ENCODE assay signal across 16 cellular contexts in genomic region chr22:40473703-40474102, GRCh38.
DNase-seq lines count a peak whose midpoint lies in the region; ATAC-seq, FAIRE-seq and TF ChIP-seq lines count a peak whose summit lies in the region.
"Had no signal": no experiment of that assay in that cellular context is flagged by ENCODE, and none has a peak within 500 bp of the region (broad histone marks: within the 10 kb centered on the region; RNA-seq: fewer than 3 reads in every experiment).

No MANE protein-coding gene starts in this region.

- intact Hi-C loops in OCI-LY7 (cut with micrococcal nuclease; ENCODE audit: unreplicated experiment): no loop called here
- intact Hi-C loops in Right ventricle myocardium superior (cut with DNase I): no loop called here

- CTCF ChIA-PET in OCI-LY7 (lab: Charles Lee; ENCODE audit: unreplicated experiment): no interaction called here

- no peaks in the 10 kb centered on the region for H3K9me3 ChIP-seq in OCI-LY7 (ENCODE audit: low read length)
- H3K9me3 ChIP-seq: BLaER1 treated with 17β-estradiol and CSF1 and Interleukin-3, amounts not matched to agents 10 nM and 100 nM; HAP-1 had no signal

- no peak overlapping the region for H3K27ac ChIP-seq in OCI-LY7 (ENCODE audit: low read depth, low read length, poor library complexity, severe bottlenecking)
- H3K27ac ChIP-seq: BLaER1 treated with 17β-estradiol and CSF1 and Interleukin-3, amounts not matched to agents 10 nM and 100 nM had no signal

- no peak overlapping the region for H3K4me3 ChIP-seq in OCI-LY7 (ENCODE audit: low read depth, low read length, poor library complexity, severe bottlenecking)
- H3K4me3 ChIP-seq: BLaER1 treated with 17β-estradiol and CSF1 and Interleukin-3, amounts not matched to agents 10 nM and 100 nM; HAP-1; K562 had no signal

- no peak overlapping the region for H3K27ac Mint-ChIP-seq in activated T-cell treated with anti-CD3 and anti-CD28 coated beads, Interleukin-2, amount 50 U/mL, for 72 hours
- H3K27ac Mint-ChIP-seq: B cell; CD8-positive, alpha-beta T cell had no signal

- POLR2A ChIA-PET in OCI-LY7 (lab: Charles Lee): no interaction called here

- H3K36me3 ChIP-seq in OCI-LY7 (ENCODE audit: insufficient read depth, low read length): no peaks in the 10 kb centered on the region
- H3K36me3 ChIP-seq: HAP-1 had no signal

- TF ChIP-seq CTCF in OCI-LY7 (conservative IDR thresholded peaks at IDR 0.05; ENCODE audit: low read length): no peak

- no peak overlapping the region for H3K4me3 Mint-ChIP-seq in activated T-cell treated with anti-CD3 and anti-CD28 coated beads, Interleukin-2, amount 50 U/mL, for 72 hours
- H3K4me3 Mint-ChIP-seq: B cell; CD8-positive, alpha-beta T cell had no signal

- ATAC-seq in activated T-cell treated with anti-CD3 and anti-CD28 coated beads, Interleukin-2, amount 50 U/mL, for 72 hours (replicated peaks in 1 of 2): peak; percentile 46 to 54
- ATAC-seq in HG02938 (IDR thresholded peaks at IDR 0.05; ENCODE audit: unreplicated experiment) (no peak), Right ventricle myocardium superior (ENCODE audit: poor library complexity) (no peak), HG03108 (IDR thresholded peaks at IDR 0.05; ENCODE audit: unreplicated experiment) (no peak)
- ATAC-seq: CD8-positive, alpha-beta T cell; K562 had no signal

- no peak overlapping the region for H2AFZ ChIP-seq in OCI-LY7 (ENCODE audit: low read length)

- peaks cover 34% of the 10 kb centered on the region for H3K4me1 ChIP-seq in OCI-LY7 (ENCODE audit: insufficient read depth, low read length, poor library complexity, severe bottlenecking)

- no peak for TF ChIP-seq POLR2A in GM12891 (IDR thresholded peaks at IDR 0.05; ENCODE audit: low read depth, low read length)

- H3K4me1 Mint-ChIP-seq in activated T-cell treated with anti-CD3 and anti-CD28 coated beads, Interleukin-2, amount 50 U/mL, for 72 hours (ENCODE audit: low read depth): peaks cover 39% of the 10 kb centered on the region

- peak overlapping the region; percentile 49; the same call in 1 of the 2 replicates for H3K4me2 ChIP-seq in OCI-LY7 (ENCODE audit: low read length)
- H3K4me2 ChIP-seq: BLaER1 treated with 17β-estradiol and CSF1 and Interleukin-3, amounts not matched to agents 10 nM and 100 nM had no signal

- no peaks in the 10 kb centered on the region for H3K27me3 Mint-ChIP-seq in activated T-cell treated with anti-CD3 and anti-CD28 coated beads, Interleukin-2, amount 50 U/mL, for 72 hours (ENCODE audit: low read depth)
- H3K27me3 Mint-ChIP-seq: B cell had no signal

- no peak for DNase-seq in activated T-cell treated with anti-CD3 and anti-CD28 coated beads, Interleukin-2, amount 50 U/mL, for 72 hours
- DNase-seq in activated T-cell treated with anti-CD3 and anti-CD28 coated beads for 4 hours: no peak
- no peak for DNase-seq in GM12891 (ENCODE audit: insufficient read length, low spot score)
- no peak for DNase-seq in OCI-LY7 (ENCODE audit: low spot score)
- DNase-seq in Right ventricle myocardium superior: no peak
- DNase-seq: Calu3; CD8-positive, alpha-beta T cell; IMR-90 had no signal

- H4K20me1 ChIP-seq in OCI-LY7 (ENCODE audit: insufficient read depth, low read length): no peaks in the 10 kb centered on the region

- H3K36me3 Mint-ChIP-seq in activated T-cell treated with anti-CD3 and anti-CD28 coated beads, Interleukin-2, amount 50 U/mL, for 72 hours (ENCODE audit: insufficient read depth in 2 of 2): no peaks in the 10 kb centered on the region

- peaks cover 0 to 4% of the 10 kb centered on the region in 2 donors for H3K9me3 Mint-ChIP-seq in activated T-cell treated with anti-CD3 and anti-CD28 coated beads, Interleukin-2, amount 50 U/mL, for 72 hours
- H3K9me3 Mint-ChIP-seq: CD8-positive, alpha-beta T cell had no signal

- peaks cover 14% of the 10 kb centered on the region; the same call in 1 of the 2 replicates for H3K79me2 ChIP-seq in OCI-LY7 (ENCODE audit: insufficient read depth, low read depth, low read length)

- peak; percentile 31 for FAIRE-seq in GM12891 (lab: Jason Lieb, UNC)
- FAIRE-seq: G401.6, HTR-8/SVneo, K562 had no signal

- BruUV-seq in OCI-LY7 (replicated peaks; lab: Mats Ljungman, UMichigan): no TSS peak

- H3K9me2 ChIP-seq in OCI-LY7 (ENCODE audit: insufficient read depth, low read length): no peaks in the 10 kb centered on the region

TF ChIP-seq in GM12891, 5 proteins besides CTCF, POLR2A, EP300 and RAD21:
- TF ChIP-seq TAF1 (IDR thresholded peaks at IDR 0.05; ENCODE audit: low read depth, low read length): no peak
- TF ChIP-seq POU2F2 (IDR thresholded peaks at IDR 0.05; ENCODE audit: low read depth, low read length): no peak
- no peak for TF ChIP-seq POLR2AphosphoS5 (IDR thresholded peaks at IDR 0.05; ENCODE audit: low read depth, low read length)
- TF ChIP-seq SPI1 (IDR thresholded peaks at IDR 0.05; ENCODE audit: low read depth, low read length): no peak
- TF ChIP-seq PAX5 (IDR thresholded peaks at IDR 0.05; ENCODE audit: insufficient read depth, low read length, severe bottlenecking): no peak
TF ChIP-seq in GM12891: peak in this region for 0.

Comparison
In these comparisons a context has a peak if more than half of its experiments do, and no peak if none do; other contexts are left out.
1. ATAC-seq: peak in activated T-cell treated with anti-CD3 and anti-CD28 coated beads, Interleukin-2, amount 50 U/mL, for 72 hours (2 of 2); none in HG02938 (single experiment), Right ventricle myocardium superior (single experiment) and HG03108 (single experiment).